In genomic region chr2:197517150-197517549, GRCh38 we compare ENCODE assay signal across 8 cellular contexts. TPM values are rescaled to one million over a fixed set of nuclear protein-coding genes. Genes with fewer than 3 reads are reported as not detected.
DNase-seq lines count a peak whose midpoint lies in the region; ATAC-seq and TF ChIP-seq lines count a peak whose summit lies in the region.

No MANE protein-coding gene starts in this region.

- H3K4me1 ChIP-seq in PC-9 (replicated peaks; ENCODE audit: insufficient read depth) (peaks cover 24% of the 10 kb centered on the region), psoas muscle (peaks cover 33% of the 10 kb centered on the region)

- H3K79me2 ChIP-seq in PC-9 (ENCODE audit: low read depth): peaks cover 70% of the 10 kb centered on the region

- no peak for ATAC-seq in psoas muscle

- CTCF ChIA-PET in PC-9 (lab: Charles Lee): no interaction called here

- 21 to 43% (median 40%) methylated on average over 2 of the region's 2 CpGs for WGBS in psoas muscle, 3 donors

- no peaks in the 10 kb centered on the region for H3K9me2 ChIP-seq in PC-9 (ENCODE audit: insufficient read depth)

- no peaks in the 10 kb centered on the region for H3K27me3 ChIP-seq in GM06990 (replicated peaks; ENCODE audit: control insufficient read depth, insufficient read depth, low read length)
- no peaks in the 10 kb centered on the region for H3K27me3 ChIP-seq in PC-9 (ENCODE audit: insufficient read depth, low read depth)
- H3K27me3 ChIP-seq in psoas muscle (ENCODE audit: insufficient read depth in 3 of 3, low read length in 2 of 3): no peaks in the 10 kb centered on the region

- H3F3A ChIP-seq in PC-9 (ENCODE audit: insufficient read depth, low read depth): peaks cover 7% of the 10 kb centered on the region; the same call in 1 of the 2 replicates

- POLR2A ChIA-PET in PC-9 (lab: Charles Lee; ENCODE audit: unreplicated experiment): interaction anchor here (0.6 to 0.8 kb wide), 5 partner anchors 16 to 97 kb away, joined by 3 to 8 read pairs (median 5); partner anchors contain the start of genes HSPD1, HSPE1 and SF3B1

- intact Hi-C loops in PC-9 (cut with micrococcal nuclease; ENCODE audit: unreplicated experiment): loop anchor here (5.0 kb wide), 2 partner anchors 65 to 190 kb away; partner anchors contain the start of genes COQ10B and MARS2
- intact Hi-C loops in psoas muscle (cut with DNase I): no loop called here

- DNase-seq in GM06990 (ENCODE audit: extremely low read depth, insufficient read length) (no peak), PC-9 (no peak), epithelial cell of esophagus (ENCODE audit: low read depth) (no peak), psoas muscle (no peak), Ammon's horn (ENCODE audit: low spot score) (no peak), HPDE6-E6E7 (ENCODE audit: extremely low spot score) (no peak), substantia nigra (lab: John Stamatoyannopoulos, UW) (no peak), NK-92 (lab: John Stamatoyannopoulos, UW; ENCODE audit: unreplicated experiment) (no peak)

- H3K36me3 ChIP-seq in GM06990 (ENCODE audit: control insufficient read depth, insufficient read depth, low read length) (no peaks in the 10 kb centered on the region), PC-9 (ENCODE audit: low read depth) (0 out of 2 replicates have a peak, but pooled peaks cover 3% of the 10 kb centered on the region), psoas muscle (ENCODE audit: insufficient read depth in 1 of 2, low read depth in 1 of 2) (no peaks in the 10 kb centered on the region)

- TF ChIP-seq CTCF in GM06990 (IDR thresholded peaks at IDR 0.05; ENCODE audit: insufficient read depth, low read length, poor library complexity, severe bottlenecking) (no peak), PC-9 (conservative IDR thresholded peaks at IDR 0.05) (no peak), epithelial cell of esophagus (IDR thresholded peaks at IDR 0.05; ENCODE audit: insufficient read depth, low read depth, low read length, missing control alignments) (no peak), psoas muscle (IDR thresholded peaks at IDR 0.05) (no peak)

- H3K4me2 ChIP-seq in PC-9: peak overlapping the region; percentile 83

- H3K9me3 ChIP-seq in PC-9 (ENCODE audit: insufficient read depth, low read depth): peaks cover 2% of the 10 kb centered on the region; the same call in 1 of the 2 replicates
- no peaks in the 10 kb centered on the region for H3K9me3 ChIP-seq in psoas muscle

- H4K20me1 ChIP-seq in PC-9 (ENCODE audit: insufficient read depth): peaks cover 28% of the 10 kb centered on the region

- BruUV-seq in PC-9 (replicated peaks; lab: Mats Ljungman, UMichigan): no TSS peak

- H3K4me3 ChIP-seq in GM06990 (replicated peaks; ENCODE audit: low read depth, low read length) (peak overlapping the region; percentile 92), PC-9 (peak overlapping the region; percentile 95), epithelial cell of esophagus (ENCODE audit: low read length) (peak overlapping the region; percentile 59), psoas muscle (peak overlapping the region; percentile 87)

- no peak overlapping the region for H3K27ac ChIP-seq in PC-9
- H3K27ac ChIP-seq in psoas muscle: peak overlapping the region; percentile 93
- H3K27ac ChIP-seq in substantia nigra (ENCODE audit: low read depth, low read length, poor library complexity, severe bottlenecking): no peak overlapping the region

- H2AFZ ChIP-seq in PC-9: no peak overlapping the region

RNA-seq across cellular contexts. Expression of gene MOB4, which starts 1.3 kb away (rescaled TPM):
- total RNA-seq in PC-9 (2021): 19.9 and 20.1 TPM in 2 replicates
- 10 to 100 TPM; 22.7 to 30.0 (median 29.0) TPM for total RNA-seq in psoas muscle
- polyA plus RNA-seq in psoas muscle: 10 to 100 TPM; 27.5 to 57.6 (median 31.4) TPM

RNA-seq across cellular contexts. Expression of gene HSPE1, which starts 17.0 kb away (rescaled TPM):
- total RNA-seq in PC-9 (2021) (113 and 219 TPM in 2 replicates), psoas muscle (100 to 1,000 TPM in 3 of 4 donors, 10 to 100 TPM in 1; 87.4 to 120 (median 112) TPM)
- 100 to 1,000 TPM; 155 to 304 (median 197) TPM for polyA plus RNA-seq in psoas muscle

RNA-seq across cellular contexts. Expression of gene HSPD1, which starts 17.5 kb away (rescaled TPM):
- total RNA-seq in PC-9 (2021) (532 and 557 TPM in 2 replicates), psoas muscle (100 to 1,000 TPM; 167 to 252 (median 192) TPM)
- 100 to 1,000 TPM; 188 to 468 (median 240) TPM for polyA plus RNA-seq in psoas muscle
